In genomic region chr10:75108684-75109458, GRCh38 we compare ENCODE assay signal across 7 cellular contexts. TPM values are rescaled to one million over a fixed set of nuclear protein-coding genes. Genes with fewer than 3 reads are reported as not detected.
DNase-seq lines count a peak whose midpoint lies in the region; ATAC-seq and TF ChIP-seq lines count a peak whose summit lies in the region.

No MANE protein-coding gene starts in this region.

- intact Hi-C loops in vagina (cut with DNase I) = no loop called here

- H3K9me2 ChIP-seq in Karpas-422 (replicated peaks; ENCODE audit: insufficient read depth, low read length) = no peaks in the 10 kb centered on the region

- no peak overlapping the region for H3K9ac ChIP-seq in Karpas-422 (ENCODE audit: low read length)

- no peak overlapping the region for H3K4me2 ChIP-seq in Karpas-422 (ENCODE audit: low read depth, low read length, poor library complexity, severe bottlenecking)

- H3K36me3 Mint-ChIP-seq in naive thymus-derived CD8-positive, alpha-beta T cell = no peaks in the 10 kb centered on the region

- peak overlapping the region in 9 of 10 donors; percentile 14 to 95 (median 83) for H3K4me3 Mint-ChIP-seq in naive thymus-derived CD8-positive, alpha-beta T cell

- H2AFZ ChIP-seq in Karpas-422 (ENCODE audit: low read length) = peak overlapping the region; percentile 70; the same call in 1 of the 2 replicates

- TF ChIP-seq CTCF in cardiac fibroblast (IDR thresholded peaks at IDR 0.05; ENCODE audit: low read depth, low read length) (peak; percentile 76), vagina (IDR thresholded peaks at IDR 0.05) (peak in 1 of 3 experiments; percentile 26)

- peaks cover 35% of the 10 kb centered on the region for H3K79me2 ChIP-seq in Karpas-422 (ENCODE audit: low read length)

- DNase-seq in ELR (ENCODE audit: low read depth) (peak; percentile 54), Karpas-422 (no peak), cardiac fibroblast (ENCODE audit: low read depth in 2 of 2) (peak; percentile 20 to 23), NCI-H1436 treated with DMSO at 0.1 percent for 48 hours (lab: John Stamatoyannopoulos, UW) (no peak), vagina (ENCODE audit: extremely low spot score in 2 of 2) (no peak), NCI-H1694 (lab: John Stamatoyannopoulos, UW) (no peak)
- DNase-seq in naive thymus-derived CD8-positive, alpha-beta T cell = no peak

- peaks cover 5% of the 10 kb centered on the region; the same call in 1 of the 2 replicates for H4K20me1 ChIP-seq in Karpas-422 (ENCODE audit: insufficient read depth, low read depth, low read length)

- no peak for TF ChIP-seq POLR2A in vagina (IDR thresholded peaks at IDR 0.05)

- peak overlapping the region; percentile 20; the same call in 1 of the 2 replicates for H3K27ac ChIP-seq in Karpas-422 (ENCODE audit: low read length)
- no peak overlapping the region for H3K27ac ChIP-seq in vagina

- H3K27me3 Mint-ChIP-seq in naive thymus-derived CD8-positive, alpha-beta T cell = no peaks in the 10 kb centered on the region

- no peaks in the 10 kb centered on the region for H3K9me3 Mint-ChIP-seq in naive thymus-derived CD8-positive, alpha-beta T cell

- H3K36me3 ChIP-seq in Karpas-422 (ENCODE audit: insufficient read depth, low read length) = no peaks in the 10 kb centered on the region
- no peaks in the 10 kb centered on the region for H3K36me3 ChIP-seq in vagina

- H3K4me3 ChIP-seq in Karpas-422 (ENCODE audit: low read length) (no peak overlapping the region), cardiac fibroblast (replicated peaks in 1 of 2; ENCODE audit: low read depth in 2 of 2, low read length in 2 of 2) (no peak overlapping the region), vagina (no peak overlapping the region)

- POLR2A ChIA-PET in naive thymus-derived CD8-positive, alpha-beta T cell (lab: Charles Lee) = interaction anchor here (0.5 to 0.6 kb wide), 2 partner anchors 124 to 844 kb away, joined by 3 to 5 read pairs; no protein-coding TSS in a partner anchor

- H3K9me3 ChIP-seq in Karpas-422 (ENCODE audit: low read length) (no peaks in the 10 kb centered on the region), vagina (no peaks in the 10 kb centered on the region)

- H3K27ac Mint-ChIP-seq in naive thymus-derived CD8-positive, alpha-beta T cell = peak overlapping the region; percentile 66 to 98 (median 94)

- H3K4me1 ChIP-seq in Karpas-422 (ENCODE audit: low read length) (peaks cover 41% of the 10 kb centered on the region), vagina (peaks cover 25% of the 10 kb centered on the region)

- no peaks in the 10 kb centered on the region for H3K27me3 ChIP-seq in Karpas-422 (ENCODE audit: low read length)
- H3K27me3 ChIP-seq in vagina = no peaks in the 10 kb centered on the region

- no peak for ATAC-seq in naive thymus-derived CD8-positive, alpha-beta T cell

- H3K4me1 Mint-ChIP-seq in naive thymus-derived CD8-positive, alpha-beta T cell = peaks cover 21 to 48% (median 38%) of the 10 kb centered on the region in 4 donors

RNA-seq across cellular contexts. Expression of gene SAMD8, which starts 2.6 kb away (rescaled TPM):
- 15.7 and 18.8 TPM in 2 replicates for total RNA-seq in Karpas-422 (2014; rRNA removed; shearing (Covaris generic); ENCODE audit: low replicate concordance)
- total RNA-seq in naive thymus-derived CD8-positive, alpha-beta T cell = 10 to 100 TPM; 23.4 to 23.9 TPM
- polyA plus RNA-seq in naive thymus-derived CD8-positive, alpha-beta T cell = 10 to 100 TPM in 1 of 3 donors, 1 to 10 TPM in 2; 6.3 to 10.6 (median 6.4) TPM
- total RNA-seq in vagina = 42.7 TPM

Comparison
In these comparisons a context has a peak if more than half of its experiments do, and no peak if none do; other contexts are left out.
1. DNase-seq: peak in ELR (single experiment) and cardiac fibroblast (2 of 2); none in Karpas-422 (single experiment), naive thymus-derived CD8-positive, alpha-beta T cell (0 of 10), NCI-H1436 treated with DMSO at 0.1 percent for 48 hours (single experiment), vagina (0 of 2) and NCI-H1694 (single experiment).